In genomic region chr11:2532704-2533641, GRCh38 we compare ENCODE assay signal across 8 cellular contexts.
DNase-seq lines count a peak whose midpoint lies in the region; ATAC-seq and TF ChIP-seq lines count a peak whose summit lies in the region.

No MANE protein-coding gene starts in this region.

- POLR2A ChIA-PET in AG04449 (lab: Yijun Ruan, JAX), result interaction anchor here (0.8 to 2.1 kb wide), 4 partner anchors 133 to 355 kb away, joined by 3 to 9 read pairs (median 4); partner anchors contain the start of genes CDKN1C and TSSC4

- ATAC-seq in GM19023 (IDR thresholded peaks at IDR 0.05; ENCODE audit: unreplicated experiment) (peak; percentile 58), HG03565 (IDR thresholded peaks at IDR 0.05; ENCODE audit: unreplicated experiment) (peak; percentile 45)

- intact Hi-C loops in lower leg skin (cut with DNase I; ENCODE audit: low total_unique reads), result loop anchor here (2.0 to 10.0 kb wide), 3 partner anchors 228 to 562 kb away; partner anchors contain the start of genes C11orf21 and TSPAN32

- peak; percentile 95 for TF ChIP-seq CTCF in AG04449 (IDR thresholded peaks at IDR 0.05; ENCODE audit: insufficient read depth, low read length, missing control alignments)
- TF ChIP-seq CTCF in lower leg skin (IDR thresholded peaks at IDR 0.05), result peak in 1 of 3 donors; percentile 92

- peak overlapping the region; percentile 23 for H3K4me3 ChIP-seq in AG04449 (ENCODE audit: low read depth, low read length)
- H3K4me3 ChIP-seq in lower leg skin (ENCODE audit: low read depth, poor library complexity, severe bottlenecking), result no peak overlapping the region

- DNase-seq in AG04449 (ENCODE audit: low read depth, low spot score) (peak; percentile 28), NCI-H748 treated with DMSO at 0.1 percent for 48 hours (lab: John Stamatoyannopoulos, UW) (peak; percentile 70), dermis microvascular lymphatic vessel endothelial cell (ENCODE audit: low read depth in 2 of 2) (peak; percentile 80 to 90), lower leg skin (ENCODE audit: low spot score in 2 of 2) (peak; percentile 84 to 98)
- DNase-seq in activated CD4-positive, alpha-beta T cell treated with anti-CD3 and anti-CD28 coated beads, Interleukin-2, amount 50 U/mL, for 4 hours, result peak; percentile 92 to 93
- DNase-seq in stimulated activated CD4-positive, alpha-beta T cell treated with anti-CD3 and anti-CD28 coated beads, Interleukin-4, amount 100 ng/mL, for 1 hour, result peak; percentile 95

- 24 to 30% methylated on average over 46 to 47 of the region's 47 CpGs for WGBS in lower leg skin, 2 donors

- CTCF ChIA-PET in AG04449 (lab: Yijun Ruan, JAX), result interaction anchor here (0.7 to 17.8 kb wide), 75 partner anchors 8 to 885 kb away, joined by 3 to 1022 read pairs (median 4); partner anchors contain the start of genes CDKN1C and PHLDA2

- no peak for TF ChIP-seq POLR2A in lower leg skin (IDR thresholded peaks at IDR 0.05)

Comparison
In these comparisons a context has a peak if more than half of its experiments do, and no peak if none do; other contexts are left out.
1. DNase-seq: peak in every context shown above with its lines; median percentile 95 in stimulated activated CD4-positive, alpha-beta T cell treated with anti-CD3 and anti-CD28 coated beads, Interleukin-4, amount 100 ng/mL, for 1 hour; 92 in activated CD4-positive, alpha-beta T cell treated with anti-CD3 and anti-CD28 coated beads, Interleukin-2, amount 50 U/mL, for 4 hours; 91 in lower leg skin; 85 in dermis microvascular lymphatic vessel endothelial cell; 70 in NCI-H748 treated with DMSO at 0.1 percent for 48 hours; 28 in AG04449.